Comparison of ENCODE assay signal across 7 cellular contexts in genomic region chr18:79394438-79395307, GRCh38. TPM values are rescaled to one million over a fixed set of nuclear protein-coding genes. Genes with fewer than 3 reads are reported as not detected.
DNase-seq lines count a peak whose midpoint lies in the region; ATAC-seq and TF ChIP-seq lines count a peak whose summit lies in the region.

No MANE protein-coding gene starts in this region.

- H3K9me3 ChIP-seq in SK-N-MC (ENCODE audit: low read depth, low read length) (no peaks in the 10 kb centered on the region), body of pancreas (no peaks in the 10 kb centered on the region)

- H3K27me3 ChIP-seq in body of pancreas = peaks cover 0 to 18% of the 10 kb centered on the region in 2 donors

- peak overlapping the region; percentile 51 for H3K9ac ChIP-seq in SK-N-MC (ENCODE audit: insufficient read length)

- DNase-seq in HEK293T (ENCODE audit: extremely low spot score) (peak; percentile 28), SK-N-MC (ENCODE audit: low read depth, low spot score) (peak; percentile 68), body of pancreas (peak in 2 of 4 donors; percentile 35 to 41), left colon (no peak), SKM-1 treated with dmso at 0.1 percent for 144 hours (lab: John Stamatoyannopoulos, UW; ENCODE audit: unreplicated experiment) (no peak)
- DNase-seq in stimulated activated CD4-positive, alpha-beta T cell treated with anti-CD3 and anti-CD28 coated beads, Interleukin-4, amount 100 ng/mL, for 24 hours = peak; percentile 83

- intact Hi-C loops in body of pancreas (cut with DNase I) (no loop called here), left colon (cut with DNase I, micrococcal nuclease) (no loop called here)

- H3K4me3 ChIP-seq in SK-N-MC (peak overlapping the region; percentile 78), body of pancreas (peak overlapping the region; percentile 1 to 20)

- ATAC-seq in body of pancreas (peak; percentile 25), left colon (peak; percentile 37), GM21529 (IDR thresholded peaks at IDR 0.05; ENCODE audit: unreplicated experiment) (no peak)

- TF ChIP-seq POLR2A in body of pancreas (IDR thresholded peaks at IDR 0.05) = no peak

- CTCF ChIA-PET in HEK293T (lab: Yijun Ruan, JAX) = no interaction called here

- POLR2A ChIA-PET in HEK293T (lab: Yijun Ruan, JAX) = no interaction called here

- H3K4me1 ChIP-seq in body of pancreas = peaks cover 36% of the 10 kb centered on the region

- no peaks in the 10 kb centered on the region for H3K36me3 ChIP-seq in SK-N-MC (ENCODE audit: insufficient read depth, low read length)
- H3K36me3 ChIP-seq in body of pancreas (replicated peaks in 1 of 2; ENCODE audit: insufficient read depth in 1 of 2, low read depth in 2 of 2) = no peaks in the 10 kb centered on the region

- H3K27ac ChIP-seq in SK-N-MC (peak overlapping the region; percentile 93), body of pancreas (peak overlapping the region in 3 of 4 donors; percentile 66 to 83 (median 82))

- no peak for TF ChIP-seq CTCF in body of pancreas (IDR thresholded peaks at IDR 0.05)

- 1 to 5% methylated on average over 16 to 73 of the region's 79 CpGs for WGBS in body of pancreas, 2 donors

TF ChIP-seq in HEK293T, 16 proteins besides CTCF, POLR2A, EP300 and RAD21:
- TF ChIP-seq ELF4 (IDR thresholded peaks at IDR 0.05) (no peak), FOXM1 (IDR thresholded peaks at IDR 0.05; ENCODE audit: borderline replicate concordance) (peak; percentile 6; the same call in 1 of the 2 replicates)
TF ChIP-seq in HEK293T: peak in this region for 1.

RNA-seq across cellular contexts. Expression of gene NFATC1, which starts 1.1 kb away (rescaled TPM):
- 1 to 10 TPM; 5.2 to 5.9 TPM for total RNA-seq in body of pancreas
- 1 to 10 TPM; 2.9 to 4.4 TPM for total RNA-seq in left colon

Comparison
In these comparisons a context has a peak if more than half of its experiments do, and no peak if none do; other contexts are left out.
1. DNase-seq: peak in HEK293T (single experiment), SK-N-MC (single experiment) and stimulated activated CD4-positive, alpha-beta T cell treated with anti-CD3 and anti-CD28 coated beads, Interleukin-4, amount 100 ng/mL, for 24 hours (single experiment); none in left colon (0 of 2) and SKM-1 treated with dmso at 0.1 percent for 144 hours (single experiment).